ENCODE assay signal across 13 cellular contexts in the genomic region with DNA sequence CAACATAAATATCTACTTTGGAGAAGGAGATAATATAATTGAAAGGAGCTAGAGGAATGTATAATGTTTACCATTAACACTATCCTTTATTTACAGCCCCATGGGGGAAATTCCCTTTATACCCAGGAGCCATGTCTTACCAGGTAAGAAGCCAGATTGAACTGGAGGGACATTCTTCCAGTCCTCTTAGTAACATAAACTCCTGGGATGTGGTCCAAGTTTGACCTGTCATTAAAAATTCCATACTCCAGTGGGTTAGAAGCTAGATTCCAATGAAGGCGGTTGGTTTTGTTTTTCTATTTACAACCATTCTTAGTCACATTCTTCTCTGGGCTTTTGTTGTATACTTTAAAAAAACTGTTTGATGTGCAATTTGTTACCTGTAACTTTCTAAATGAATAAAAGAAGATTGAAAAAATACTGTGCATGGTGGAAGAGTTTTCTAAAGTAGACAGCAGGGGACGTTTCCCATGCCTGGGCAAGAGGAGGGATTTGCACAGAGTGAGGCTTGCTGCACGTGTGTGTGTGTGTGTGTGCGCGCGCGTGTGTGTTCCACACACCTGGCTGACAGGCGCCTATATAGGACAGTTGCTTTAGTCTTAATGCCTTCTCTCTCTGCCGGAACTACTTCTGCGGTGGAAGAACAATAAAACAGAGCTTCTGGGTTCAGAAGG. TPM values are rescaled to one million over a fixed set of nuclear protein-coding genes. Genes with fewer than 3 reads are reported as not detected.
DNase-seq lines count a peak whose midpoint lies in the region; ATAC-seq and TF ChIP-seq lines count a peak whose summit lies in the region.
"Had no signal": no experiment of that assay in that cellular context is flagged by ENCODE, and none has a peak within 500 bp of the region (broad histone marks: within the 10 kb centered on the region; RNA-seq: fewer than 3 reads in every experiment).

No MANE protein-coding gene starts in this region.

- H3K4me3 ChIP-seq in right cardiac atrium (ENCODE audit: low read length) (peak overlapping the region; percentile 85), astrocyte of the spinal cord (ENCODE audit: low read depth, low read length) (no peak overlapping the region)
- H3K4me3 ChIP-seq: suprapubic skin had no signal

- no peaks in the 10 kb centered on the region for H3K27me3 ChIP-seq in right cardiac atrium (ENCODE audit: control insufficient read depth, insufficient read depth)

- in situ Hi-C loops in astrocyte of the spinal cord (cut with HindIII; ENCODE audit: low sequenced_read_pairs): no loop called here

- no peak overlapping the region for H3K27ac ChIP-seq in right cardiac atrium (ENCODE audit: low read length)
- H3K27ac ChIP-seq: suprapubic skin had no signal

- intact Hi-C loops in right cardiac atrium (cut with DNase I): loop anchor here in 1 of 4 donors (10.0 kb wide), 1 partner anchor 79 kb away; no protein-coding TSS in a partner anchor
- intact Hi-C loops in Right ventricle myocardium superior (cut with DNase I): no loop called here

- no peak for ATAC-seq in right cardiac atrium
- no peak for ATAC-seq in Right ventricle myocardium superior (ENCODE audit: poor library complexity)
- ATAC-seq in GM18873 (IDR thresholded peaks at IDR 0.05; ENCODE audit: low FRiP score, unreplicated experiment): no peak
- ATAC-seq in GM21360 (IDR thresholded peaks at IDR 0.05; ENCODE audit: unreplicated experiment): no peak

- no peak for DNase-seq in right cardiac atrium
- DNase-seq in Right ventricle myocardium superior: no peak
- peak; percentile 71 for DNase-seq in astrocyte of the spinal cord (ENCODE audit: low read depth, low spot score)
- peak; percentile 82 for DNase-seq in kidney glomerular epithelial cell (lab: John Stamatoyannopoulos, UW)
- DNase-seq in NCI-H2171 treated with DMSO at 0.1 percent for 48 hours (lab: John Stamatoyannopoulos, UW): no peak
- DNase-seq in Kasumi-1 (lab: John Stamatoyannopoulos, UW): no peak
- DNase-seq: erythroblast, NCI-H1436 treated with DMSO at 0.1 percent for 48 hours, NCI-H524 treated with DMSO at 0.1 percent for 48 hours, SHP77 treated with DMSO at 0.1 percent for 48 hours had no signal

- H3K4me1 ChIP-seq in right cardiac atrium (ENCODE audit: control insufficient read depth, insufficient read depth, low read length): peaks cover 16% of the 10 kb centered on the region

- WGBS in right cardiac atrium: 77% methylated on average over 10 of the region's 10 CpGs

- TF ChIP-seq CTCF in astrocyte of the spinal cord (IDR thresholded peaks at IDR 0.05; ENCODE audit: low read depth, low read length): no peak

- H3K9me3 ChIP-seq in right cardiac atrium (ENCODE audit: control insufficient read depth, low read length): no peaks in the 10 kb centered on the region
- H3K9me3 ChIP-seq: suprapubic skin had no signal

RNA-seq across cellular contexts. Expression of a gene that starts 2.0 kb away (rescaled TPM):
- total RNA-seq in right cardiac atrium (10 to 100 TPM; 12.4 to 23.4 (median 21.0) TPM), Right ventricle myocardium superior (3.3 TPM)
- 6.0 TPM for polyA plus RNA-seq in right cardiac atrium

Comparison
In these comparisons a context has a peak if more than half of its experiments do, and no peak if none do; other contexts are left out.
1. DNase-seq: peak in astrocyte of the spinal cord (single experiment) and kidney glomerular epithelial cell (single experiment); none in right cardiac atrium (0 of 3), Right ventricle myocardium superior (single experiment), NCI-H2171 treated with DMSO at 0.1 percent for 48 hours (single experiment) and Kasumi-1 (0 of 2).